In the genomic region with DNA sequence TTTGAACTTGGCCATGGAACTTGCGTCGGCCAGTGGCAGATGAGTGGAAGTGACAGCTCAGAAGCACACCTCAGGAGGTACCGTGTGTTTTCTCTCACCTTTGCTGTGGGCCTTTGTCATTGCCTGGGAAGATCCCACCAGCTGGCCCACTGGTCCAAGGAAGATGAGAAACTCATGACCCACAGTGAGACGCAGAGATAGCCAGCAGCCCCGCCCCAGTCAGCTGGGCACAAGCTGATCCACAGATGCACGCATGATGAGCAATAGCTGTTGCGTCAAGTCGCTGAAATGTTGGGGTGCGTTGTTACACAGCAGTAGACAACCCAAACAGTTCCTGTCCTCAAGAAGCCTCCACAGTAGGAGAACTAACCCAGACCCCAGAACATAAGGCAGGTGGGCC, we compare ENCODE assay signal across 1 cellular context.
TF ChIP-seq lines count a peak whose summit lies in the region.

No MANE protein-coding gene starts in this region.

TF ChIP-seq in IMR-90, 13 proteins besides CTCF, POLR2A, EP300 and RAD21:
- no peak for TF ChIP-seq MAFK (IDR thresholded peaks at IDR 0.05; ENCODE audit: low read depth, low read length)
- TF ChIP-seq BHLHE40 (IDR thresholded peaks at IDR 0.05; ENCODE audit: low read depth, low read length), result no peak
- no peak for TF ChIP-seq MXI1 (IDR thresholded peaks at IDR 0.05; ENCODE audit: borderline replicate concordance, low read depth, low read length)
- TF ChIP-seq FOS (IDR thresholded peaks at IDR 0.05; ENCODE audit: low read depth, low read length), result no peak
- TF ChIP-seq RCOR1 (IDR thresholded peaks at IDR 0.05; ENCODE audit: insufficient replicate concordance, low read length), result no peak
- TF ChIP-seq SMC3 (IDR thresholded peaks at IDR 0.05; ENCODE audit: low read depth, low read length), result no peak
- TF ChIP-seq NFE2L2 (IDR thresholded peaks at IDR 0.05; ENCODE audit: low read depth, low read length), result no peak
- TF ChIP-seq MAZ (IDR thresholded peaks at IDR 0.05; ENCODE audit: borderline replicate concordance, low read depth, low read length), result no peak
- TF ChIP-seq, protein P1, sequence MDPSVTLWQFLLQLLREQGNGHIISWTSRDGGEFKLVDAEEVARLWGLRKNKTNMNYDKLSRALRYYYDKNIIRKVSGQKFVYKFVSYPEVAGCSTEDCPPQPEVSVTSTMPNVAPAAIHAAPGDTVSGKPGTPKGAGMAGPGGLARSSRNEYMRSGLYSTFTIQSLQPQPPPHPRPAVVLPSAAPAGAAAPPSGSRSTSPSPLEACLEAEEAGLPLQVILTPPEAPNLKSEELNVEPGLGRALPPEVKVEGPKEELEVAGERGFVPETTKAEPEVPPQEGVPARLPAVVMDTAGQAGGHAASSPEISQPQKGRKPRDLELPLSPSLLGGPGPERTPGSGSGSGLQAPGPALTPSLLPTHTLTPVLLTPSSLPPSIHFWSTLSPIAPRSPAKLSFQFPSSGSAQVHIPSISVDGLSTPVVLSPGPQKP (IDR thresholded peaks at IDR 0.05; ENCODE audit: borderline replicate concordance, low read depth, low read length), result no peak
- no peak for TF ChIP-seq CEBPB (IDR thresholded peaks at IDR 0.05; ENCODE audit: low read depth, low read length)
- TF ChIP-seq RFX5 (IDR thresholded peaks at IDR 0.05; ENCODE audit: low read depth, low read length), result no peak
- TF ChIP-seq, protein P2, sequence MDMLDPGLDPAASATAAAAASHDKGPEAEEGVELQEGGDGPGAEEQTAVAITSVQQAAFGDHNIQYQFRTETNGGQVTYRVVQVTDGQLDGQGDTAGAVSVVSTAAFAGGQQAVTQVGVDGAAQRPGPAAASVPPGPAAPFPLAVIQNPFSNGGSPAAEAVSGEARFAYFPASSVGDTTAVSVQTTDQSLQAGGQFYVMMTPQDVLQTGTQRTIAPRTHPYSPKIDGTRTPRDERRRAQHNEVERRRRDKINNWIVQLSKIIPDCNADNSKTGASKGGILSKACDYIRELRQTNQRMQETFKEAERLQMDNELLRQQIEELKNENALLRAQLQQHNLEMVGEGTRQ (IDR thresholded peaks at IDR 0.05; ENCODE audit: low read depth, low read length), result no peak
TF ChIP-seq in IMR-90: peak in this region for 0.
